8 cellular contexts compared by ENCODE assay signal in genomic region chr20:37192137-37192854, GRCh38. TPM values are rescaled to one million over a fixed set of nuclear protein-coding genes. Genes with fewer than 3 reads are reported as not detected.
A peak's percentile ranks its signal among the peaks of the same experiment; 100 is the strongest.
DNase-seq lines count a peak whose midpoint lies in the region; ATAC-seq and TF ChIP-seq lines count a peak whose summit lies in the region.

No MANE protein-coding gene starts in this region.

- no peak overlapping the region for H3K27ac ChIP-seq in colonic mucosa

- no peaks in the 10 kb centered on the region for H3K9me3 ChIP-seq in colonic mucosa

- H3K4me1 ChIP-seq in colonic mucosa: peaks cover 7% of the 10 kb centered on the region

- TF ChIP-seq POLR2A in lower leg skin (IDR thresholded peaks at IDR 0.05): no peak

- H3K36me3 ChIP-seq in colonic mucosa: no peaks in the 10 kb centered on the region

- peak; percentile 93 for TF ChIP-seq CTCF in colonic mucosa (IDR thresholded peaks at IDR 0.05)
- peak in 1 of 3 donors; percentile 53 for TF ChIP-seq CTCF in lower leg skin (IDR thresholded peaks at IDR 0.05)

- intact Hi-C loops in colonic mucosa (cut with DNase I): loop anchor here (10.0 kb wide), 1 partner anchor 73 kb away; the partner anchor contains the start of gene GHRH
- intact Hi-C loops in lower leg skin (cut with DNase I; ENCODE audit: low total_unique reads): loop anchor here (10.0 kb wide), 1 partner anchor 343 kb away; no protein-coding TSS in a partner anchor

- no peaks in the 10 kb centered on the region for H3K27me3 ChIP-seq in colonic mucosa

- no peak overlapping the region for H3K4me3 ChIP-seq in colonic mucosa
- H3K4me3 ChIP-seq in lower leg skin (ENCODE audit: low read depth, poor library complexity, severe bottlenecking): no peak overlapping the region

- WGBS in lower leg skin, 2 donors: 31 to 32% methylated on average over 5 of the region's 5 CpGs

- DNase-seq in DMS 273 treated with DMSO at 0.1 percent for 48 hours (lab: John Stamatoyannopoulos, UW): peak; percentile 77
- DNase-seq in NCI-H69 (lab: John Stamatoyannopoulos, UW): peak; percentile 84
- peak; percentile 71 for DNase-seq in activated CD4-positive, alpha-beta T cell treated with anti-CD3 and anti-CD28 coated beads, Interleukin-2, amount 50 U/mL, for 1 hour
- peak; percentile 89 for DNase-seq in colonic mucosa
- peak; percentile 84 to 95 for DNase-seq in lower leg skin (ENCODE audit: low spot score in 2 of 2)
- DNase-seq in stimulated activated CD4-positive, alpha-beta T cell treated with anti-CD3 and anti-CD28 coated beads, TNF-alpha, amount 100 ng/mL, for 48 hours (ENCODE audit: low read depth in 3 of 3): peak in 2 of 3 donors; percentile 44 to 57

- ATAC-seq in HG03175 (IDR thresholded peaks at IDR 0.05; ENCODE audit: unreplicated experiment) (peak; percentile 60), HG02610 (IDR thresholded peaks at IDR 0.05; ENCODE audit: unreplicated experiment) (no peak)

- H3K9ac ChIP-seq in colonic mucosa (ENCODE audit: low read depth in 2 of 2, low read length in 2 of 2): no peak overlapping the region

RNA-seq across cellular contexts. Expression of gene MROH8, which starts 12.9 kb away (rescaled TPM):
- 1 to 10 TPM in 1 of 2 donors, under 1 TPM in 1; 0.90 to 1.3 TPM for total RNA-seq in colonic mucosa
- total RNA-seq in lower leg skin: 1 to 10 TPM in 3 of 4 donors, under 1 TPM in 1; 0.59 to 6.8 (median 2.3) TPM

RNA-seq across cellular contexts. Expression of gene RPN2, which starts 13.2 kb away (rescaled TPM):
- 100 to 1,000 TPM; 154 to 269 TPM for total RNA-seq in colonic mucosa
- total RNA-seq in lower leg skin: 100 to 1,000 TPM in 2 of 4 donors, 10 to 100 TPM in 2; 76.0 to 128 (median 102) TPM
